In genomic region chr12:69331846-69332684, GRCh38 we compare ENCODE assay signal across 11 cellular contexts. TPM values are rescaled to one million over a fixed set of nuclear protein-coding genes. Genes with fewer than 3 reads are reported as not detected.
DNase-seq lines count a peak whose midpoint lies in the region; ATAC-seq and TF ChIP-seq lines count a peak whose summit lies in the region.
"Had no signal": no experiment of that assay in that cellular context is flagged by ENCODE, and none has a peak within 500 bp of the region (broad histone marks: within the 10 kb centered on the region; RNA-seq: fewer than 3 reads in every experiment).

No MANE protein-coding gene starts in this region.

- H2AFZ ChIP-seq in neural progenitor cell (replicated peaks), result peak overlapping the region; percentile 96

- peak overlapping the region; percentile 98 for H3K4me3 Mint-ChIP-seq in CD4-positive, alpha-beta T cell
- H3K4me3 Mint-ChIP-seq in dendritic cell treated with granulocyte-macrophage colony-stimulating factor and Interleukin-4, amounts not matched to agents 40 ng/mL and 50 ng/mL, for 4 days, result peak overlapping the region; percentile 69
- H3K4me3 Mint-ChIP-seq in neural progenitor cell, result peak overlapping the region; percentile 69

- H4K20me1 ChIP-seq in neural progenitor cell (ENCODE audit: low read depth), result no peaks in the 10 kb centered on the region

- no peaks in the 10 kb centered on the region for H3K27me3 ChIP-seq in CD4-positive, alpha-beta T cell (ENCODE audit: control insufficient read depth, insufficient read depth, low read length)
- H3K27me3 ChIP-seq in HUES48 (ENCODE audit: control insufficient read depth, insufficient read depth, low read length), result no peaks in the 10 kb centered on the region
- H3K27me3 ChIP-seq in neural progenitor cell, result peaks cover 16% of the 10 kb centered on the region
- no peaks in the 10 kb centered on the region for H3K27me3 ChIP-seq in H7 (ENCODE audit: control insufficient read depth, insufficient read depth, low read length)

- POLR2A ChIA-PET in CD4-positive, alpha-beta T cell (lab: Charles Lee), result interaction anchor here (0.8 to 3.0 kb wide), 17 partner anchors 10 to 912 kb away, joined by 3 to 38 read pairs (median 10); partner anchors contain the start of genes CCT2, CNOT2, CPSF6 and MDM2

- H3K36me3 ChIP-seq in HUES48 (ENCODE audit: control insufficient read depth, insufficient read depth, low read length) (no peaks in the 10 kb centered on the region), neural progenitor cell (no peaks in the 10 kb centered on the region), H7 (replicated peaks; ENCODE audit: control insufficient read depth, insufficient read depth, low read length) (no peaks in the 10 kb centered on the region)

- H3K79me2 ChIP-seq in neural progenitor cell (ENCODE audit: low read depth), result no peaks in the 10 kb centered on the region

- H3K4me2 ChIP-seq in neural progenitor cell, result peak overlapping the region; percentile 80

- peaks cover 12% of the 10 kb centered on the region for H3K36me3 Mint-ChIP-seq in CD4-positive, alpha-beta T cell (ENCODE audit: low read depth)
- no peaks in the 10 kb centered on the region for H3K36me3 Mint-ChIP-seq in dendritic cell treated with granulocyte-macrophage colony-stimulating factor and Interleukin-4, amounts not matched to agents 40 ng/mL and 50 ng/mL, for 4 days (ENCODE audit: low read depth)
- H3K36me3 Mint-ChIP-seq in neural progenitor cell, result no peaks in the 10 kb centered on the region

- no peaks in the 10 kb centered on the region for H3K9me3 ChIP-seq in CD4-positive, alpha-beta T cell (ENCODE audit: control insufficient read depth, low read length)
- H3K9me3 ChIP-seq in HUES48 (ENCODE audit: control insufficient read depth, insufficient read depth, low read length), result no peaks in the 10 kb centered on the region
- no peaks in the 10 kb centered on the region for H3K9me3 ChIP-seq in neural progenitor cell (ENCODE audit: low read depth)

- H3K4me3 ChIP-seq in HUES48 (ENCODE audit: low read depth, low read length), result 0 out of 2 replicates have a peak overlapping the region, but pooled peaks have one; percentile 50
- no peak overlapping the region for H3K4me3 ChIP-seq in neural progenitor cell
- H3K4me3 ChIP-seq in H7 (ENCODE audit: insufficient read depth, low read depth, low read length), result no peak overlapping the region

- H3F3A ChIP-seq in neural progenitor cell (ENCODE audit: low read depth), result no peaks in the 10 kb centered on the region

- no peak for DNase-seq in CD4-positive, alpha-beta T cell
- DNase-seq in neural progenitor cell (ENCODE audit: low spot score) (peak; percentile 15), superior temporal gyrus (ENCODE audit: extremely low spot score) (no peak), H7 (no peak)
- no peak for DNase-seq in activated CD8-positive, alpha-beta memory T cell treated with anti-CD3 and anti-CD28 coated beads, Interleukin-2, amount 50 U/mL, for 4 hours
- DNase-seq: GF-D8; NCI-H1436 treated with DMSO at 0.1 percent for 48 hours; stimulated activated CD4-positive, alpha-beta T cell treated with anti-CD3 and anti-CD28 coated beads, Interleukin-4, amount 100 ng/mL, for 1 hour had no signal

- H3K27me3 Mint-ChIP-seq in CD4-positive, alpha-beta T cell, result no peaks in the 10 kb centered on the region
- no peaks in the 10 kb centered on the region for H3K27me3 Mint-ChIP-seq in dendritic cell treated with granulocyte-macrophage colony-stimulating factor and Interleukin-4, amounts not matched to agents 40 ng/mL and 50 ng/mL, for 4 days
- H3K27me3 Mint-ChIP-seq in neural progenitor cell (ENCODE audit: insufficient read depth, low read depth), result peaks cover 2% of the 10 kb centered on the region

- H3K4me1 Mint-ChIP-seq in CD4-positive, alpha-beta T cell (ENCODE audit: low read depth), result peaks cover 62% of the 10 kb centered on the region
- H3K4me1 Mint-ChIP-seq in dendritic cell treated with granulocyte-macrophage colony-stimulating factor and Interleukin-4, amounts not matched to agents 40 ng/mL and 50 ng/mL, for 4 days (ENCODE audit: low read depth), result peaks cover 67% of the 10 kb centered on the region
- H3K4me1 Mint-ChIP-seq in neural progenitor cell, result peaks cover 31% of the 10 kb centered on the region

- intact Hi-C loops in CD4-positive, alpha-beta T cell (cut with DNase I, micrococcal nuclease), result loop anchor here (2.0 to 5.0 kb wide), 3 partner anchors 25 to 41 kb away; no protein-coding TSS in a partner anchor
- intact Hi-C loops in dendritic cell treated with granulocyte-macrophage colony-stimulating factor and Interleukin-4, amounts not matched to agents 40 ng/mL and 50 ng/mL, for 4 days (cut with micrococcal nuclease), result no loop called here

- H3K9me3 Mint-ChIP-seq in CD4-positive, alpha-beta T cell, result no peaks in the 10 kb centered on the region
- H3K9me3 Mint-ChIP-seq in dendritic cell treated with granulocyte-macrophage colony-stimulating factor and Interleukin-4, amounts not matched to agents 40 ng/mL and 50 ng/mL, for 4 days, result no peaks in the 10 kb centered on the region
- no peaks in the 10 kb centered on the region for H3K9me3 Mint-ChIP-seq in neural progenitor cell

- no peak for TF ChIP-seq CTCF in CD4-positive, alpha-beta T cell (IDR thresholded peaks at IDR 0.05)
- no peak for TF ChIP-seq CTCF in neural progenitor cell (IDR thresholded peaks at IDR 0.05)

- CTCF ChIA-PET in CD4-positive, alpha-beta T cell (lab: Charles Lee), result interaction anchor here (2.3 to 3.0 kb wide), 2 partner anchors 10 to 41 kb away, joined by 4 to 13 read pairs; no protein-coding TSS in a partner anchor

- peak overlapping the region; percentile 100 for H3K27ac Mint-ChIP-seq in CD4-positive, alpha-beta T cell
- peak overlapping the region; percentile 85 for H3K27ac Mint-ChIP-seq in dendritic cell treated with granulocyte-macrophage colony-stimulating factor and Interleukin-4, amounts not matched to agents 40 ng/mL and 50 ng/mL, for 4 days
- H3K27ac Mint-ChIP-seq in neural progenitor cell, result no peak overlapping the region

- peaks cover 51% of the 10 kb centered on the region for H3K4me1 ChIP-seq in HUES48 (ENCODE audit: control insufficient read depth, insufficient read depth, low read length)
- H3K4me1 ChIP-seq in neural progenitor cell, result peaks cover 25% of the 10 kb centered on the region

- H3K9ac ChIP-seq in HUES48 (ENCODE audit: low read depth, low read length) (0 out of 2 replicates have a peak overlapping the region, but pooled peaks have one; percentile 14), neural progenitor cell (no peak overlapping the region)

- peak overlapping the region; percentile 83 for H3K27ac ChIP-seq in CD4-positive, alpha-beta T cell (ENCODE audit: low read depth, low read length)
- H3K27ac ChIP-seq in HUES48 (ENCODE audit: low read depth, low read length), result peak overlapping the region; percentile 77
- no peak overlapping the region for H3K27ac ChIP-seq in neural progenitor cell

- ATAC-seq in CD4-positive, alpha-beta T cell (ENCODE audit: poor library complexity), result no peak
- no peak for ATAC-seq in GM18907 (IDR thresholded peaks at IDR 0.05; ENCODE audit: unreplicated experiment)

RNA-seq across cellular contexts. Expression of gene LYZ, which starts 16.1 kb away (rescaled TPM):
- 10 to 100 TPM; 71.4 to 72.9 TPM for total RNA-seq in CD4-positive, alpha-beta T cell
- total RNA-seq in neural progenitor cell (ENCODE audit: low replicate concordance), result 0.68 TPM in 1 of 2 replicates, not detected in the other
- not detected in 2 replicates for total RNA-seq in H7 (2014; rRNA removed; shearing (Covaris generic))

RNA-seq across cellular contexts. Expression of gene YEATS4, which starts 27.5 kb away (rescaled TPM):
- total RNA-seq in CD4-positive, alpha-beta T cell, result 10 to 100 TPM; 26.2 TPM
- total RNA-seq in neural progenitor cell (ENCODE audit: low replicate concordance), result 93.5 and 159 TPM in 2 replicates
- 45.8 and 57.9 TPM in 2 replicates for total RNA-seq in H7 (2014; rRNA removed; shearing (Covaris generic))

Comparison
In these comparisons a context has a peak if more than half of its experiments do, and no peak if none do; other contexts are left out.
1. RNA of gene LYZ, which starts 16.1 kb away (total RNA-seq): 71.4 to 72.9 TPM in CD4-positive, alpha-beta T cell; 0.68 TPM in neural progenitor cell and not detected in H7; every median in the first group is over 10 times any median in the second.
2. Peak in every context shown above with its lines, with median percentiles within 50 percentile points of each other: H3K4me3 Mint-ChIP-seq.